Comparison of ENCODE assay signal across 11 cellular contexts in genomic region chr22:36211237-36211881, GRCh38. TPM values are rescaled to one million over a fixed set of nuclear protein-coding genes. Genes with fewer than 3 reads are reported as not detected.
DNase-seq lines count a peak whose midpoint lies in the region; ATAC-seq, FAIRE-seq and TF ChIP-seq lines count a peak whose summit lies in the region.
"Had no signal": no experiment of that assay in that cellular context is flagged by ENCODE, and none has a peak within 500 bp of the region (broad histone marks: within the 10 kb centered on the region; RNA-seq: fewer than 3 reads in every experiment).

No MANE protein-coding gene starts in this region.

- peaks cover 4% of the 10 kb centered on the region for H3K9me3 Mint-ChIP-seq in stimulated activated naive CD8-positive, alpha-beta T cell treated with anti-CD3 and anti-CD28 coated beads, Interleukin-15, Interleukin-2, amounts not matched to agents 100 ng/mL and 50 ng/mL, for 24 hours

- ATAC-seq in stimulated activated naive CD8-positive, alpha-beta T cell treated with anti-CD3 and anti-CD28 coated beads, Interleukin-15, Interleukin-2, amounts not matched to agents 100 U/mL and 50 U/mL, for 24 hours, result no peak
- ATAC-seq in HG03378 (IDR thresholded peaks at IDR 0.05; ENCODE audit: unreplicated experiment) (no peak), HG03139 (IDR thresholded peaks at IDR 0.05; ENCODE audit: unreplicated experiment) (no peak)

- H3K4me1 Mint-ChIP-seq in stimulated activated naive CD8-positive, alpha-beta T cell treated with anti-CD3 and anti-CD28 coated beads, Interleukin-15, Interleukin-2, amounts not matched to agents 100 ng/mL and 50 ng/mL, for 24 hours (ENCODE audit: low read depth), result peaks cover 13% of the 10 kb centered on the region

- H3K36me3 Mint-ChIP-seq in stimulated activated naive CD8-positive, alpha-beta T cell treated with anti-CD3 and anti-CD28 coated beads, Interleukin-15, Interleukin-2, amounts not matched to agents 100 ng/mL and 50 ng/mL, for 24 hours (ENCODE audit: low read depth), result no peaks in the 10 kb centered on the region
- H3K36me3 Mint-ChIP-seq: CD4-positive, alpha-beta memory T cell had no signal

- peaks cover 23% of the 10 kb centered on the region for H3K27me3 Mint-ChIP-seq in stimulated activated naive CD8-positive, alpha-beta T cell treated with anti-CD3 and anti-CD28 coated beads, Interleukin-15, Interleukin-2, amounts not matched to agents 100 ng/mL and 50 ng/mL, for 24 hours

- TF ChIP-seq CTCF in fibroblast of the aortic adventitia (IDR thresholded peaks at IDR 0.05; ENCODE audit: insufficient read depth, low read length) (no peak), foreskin fibroblast (IDR thresholded peaks at IDR 0.05; ENCODE audit: low read depth, low read length) (no peak)

- no peak for DNase-seq in stimulated activated naive CD8-positive, alpha-beta T cell treated with anti-CD3 and anti-CD28 coated beads, Interleukin-15, Interleukin-2, amounts not matched to agents 100 U/mL and 50 U/mL, for 24 hours
- peak; percentile 75 for DNase-seq in RPMI7951 (ENCODE audit: low read depth)
- DNase-seq in fibroblast of the aortic adventitia (ENCODE audit: low read depth), result peak; percentile 52
- DNase-seq in urothelium cell line (ENCODE audit: low spot score), result peak; percentile 42
- DNase-seq in foreskin fibroblast, result no peak
- DNase-seq: aorta; CD4-positive, alpha-beta memory T cell; stimulated activated naive B cell treated with anti-CD40 and anti-IgM and Interleukin-4, amounts not matched to agents 10 μg/mL and 1 μg/mL and 100 μg/mL, for 72 hours had no signal

- FAIRE-seq in urothelium cell line (lab: Jason Lieb, UNC), result no peak

- H3K4me3 ChIP-seq in fibroblast of the aortic adventitia (ENCODE audit: low read depth, low read length) (no peak overlapping the region), foreskin fibroblast (ENCODE audit: low read depth in 1 of 2, low read length in 2 of 2) (no peak overlapping the region)

- H3K4me3 Mint-ChIP-seq in stimulated activated naive CD8-positive, alpha-beta T cell treated with anti-CD3 and anti-CD28 coated beads, Interleukin-15, Interleukin-2, amounts not matched to agents 100 ng/mL and 50 ng/mL, for 24 hours, result no peak overlapping the region
- H3K4me3 Mint-ChIP-seq: CD4-positive, alpha-beta memory T cell; stimulated activated naive B cell treated with anti-CD40 and anti-IgM and Interleukin-4, amounts not matched to agents 10 μg/mL and 1 μg/mL and 100 μg/mL, for 72 hours had no signal

- peak overlapping the region; percentile 4 for H3K27ac Mint-ChIP-seq in stimulated activated naive CD8-positive, alpha-beta T cell treated with anti-CD3 and anti-CD28 coated beads, Interleukin-15, Interleukin-2, amounts not matched to agents 100 ng/mL and 50 ng/mL, for 24 hours
- H3K27ac Mint-ChIP-seq: stimulated activated naive B cell treated with anti-CD40 and anti-IgM and Interleukin-4, amounts not matched to agents 10 μg/mL and 1 μg/mL and 100 μg/mL, for 72 hours had no signal

RNA-seq across cellular contexts. Expression of gene APOL4, which starts 9.8 kb away (rescaled TPM):
- 0.20 TPM in 1 of 2 replicates, not detected in the other for total RNA-seq in RPMI7951 (2014; rRNA removed; shearing (Covaris generic))
- total RNA-seq in fibroblast of the aortic adventitia (ENCODE audit: low replicate concordance), result 2.0 and 3.1 TPM in 2 replicates
- total RNA-seq: CD4-positive, alpha-beta memory T cell had no signal

RNA-seq across cellular contexts. Expression of gene APOL2, which starts 28.0 kb away (rescaled TPM):
- 25.6 and 37.0 TPM in 2 replicates for total RNA-seq in RPMI7951 (2014; rRNA removed; shearing (Covaris generic))
- 45.2 and 228 TPM in 2 replicates for total RNA-seq in fibroblast of the aortic adventitia (ENCODE audit: low replicate concordance)

RNA-seq across cellular contexts. Expression of gene APOL1, which starts 41.6 kb away (rescaled TPM):
- total RNA-seq in RPMI7951 (2014; rRNA removed; shearing (Covaris generic)), result 6.2 and 8.0 TPM in 2 replicates
- total RNA-seq in fibroblast of the aortic adventitia (ENCODE audit: low replicate concordance), result 10.3 and 29.4 TPM in 2 replicates

RNA-seq across cellular contexts. Expression of gene APOL3, which starts 50.8 kb away (rescaled TPM):
- total RNA-seq in RPMI7951 (2014; rRNA removed; shearing (Covaris generic)), result 11.1 and 14.1 TPM in 2 replicates
- total RNA-seq in fibroblast of the aortic adventitia (ENCODE audit: low replicate concordance), result 17.4 and 25.8 TPM in 2 replicates

Comparison
In these comparisons a context has a peak if more than half of its experiments do, and no peak if none do; other contexts are left out.
1. DNase-seq: peak in RPMI7951 (single experiment), fibroblast of the aortic adventitia (single experiment) and urothelium cell line (single experiment); none in stimulated activated naive CD8-positive, alpha-beta T cell treated with anti-CD3 and anti-CD28 coated beads, Interleukin-15, Interleukin-2, amounts not matched to agents 100 U/mL and 50 U/mL, for 24 hours (single experiment) and foreskin fibroblast (0 of 2).